19 cellular contexts compared by ENCODE assay signal in the genomic region with DNA sequence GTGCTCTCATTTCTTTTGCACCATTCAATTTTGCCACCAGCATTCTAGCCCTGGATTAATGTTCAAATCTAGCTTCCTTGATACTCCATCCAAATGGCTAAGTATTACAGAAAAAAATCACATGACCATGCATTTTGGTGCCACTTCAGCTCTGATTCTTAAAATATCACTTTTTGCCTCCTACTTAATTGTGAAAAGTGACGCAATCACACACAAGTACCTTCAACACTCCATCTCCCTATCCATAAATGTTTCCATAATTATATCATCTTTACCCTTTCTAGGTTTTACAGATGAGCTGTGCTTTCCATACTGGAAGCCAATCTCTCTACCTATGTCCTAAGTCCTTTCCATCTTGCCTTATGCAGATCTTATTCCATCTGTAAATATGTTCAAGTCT. TPM values are rescaled to one million over a fixed set of nuclear protein-coding genes. Genes with fewer than 3 reads are reported as not detected.
DNase-seq lines count a peak whose midpoint lies in the region; ATAC-seq, FAIRE-seq and TF ChIP-seq lines count a peak whose summit lies in the region.
"Had no signal": no experiment of that assay in that cellular context is flagged by ENCODE, and none has a peak within 500 bp of the region (broad histone marks: within the 10 kb centered on the region; RNA-seq: fewer than 3 reads in every experiment).

No MANE protein-coding gene starts in this region.

- H2BK15ac ChIP-seq in H1 (ENCODE audit: low read length) = no peak overlapping the region

- no peak overlapping the region for H2BK5ac ChIP-seq in H1 (ENCODE audit: low read depth, low read length)

- no peak overlapping the region for H3K23ac ChIP-seq in H1 (ENCODE audit: insufficient read length)

- peaks cover 2% of the 10 kb centered on the region for H3K79me2 ChIP-seq in HepG2 (ENCODE audit: insufficient read depth, low read length)
- no peaks in the 10 kb centered on the region for H3K79me2 ChIP-seq in H1 (ENCODE audit: control insufficient read depth in 1 of 2, insufficient read depth in 2 of 2, low read length in 2 of 2)

- ATAC-seq in HepG2 (no peak), right lobe of liver (no peak)
- ATAC-seq: A549; CD8-positive, alpha-beta T cell had no signal

- H3K18ac ChIP-seq in H1 (ENCODE audit: extremely low read depth, low read length) = no peak overlapping the region

- no peaks in the 10 kb centered on the region for H3K79me1 ChIP-seq in H1 (ENCODE audit: low read depth, low read length)

- no peak for TF ChIP-seq CTCF in HepG2 (CRISPR knock-in tag; IDR thresholded peaks at IDR 0.05)
- TF ChIP-seq CTCF in right lobe of liver (IDR thresholded peaks at IDR 0.05) = no peak
- no peak for TF ChIP-seq CTCF in H1 (IDR thresholded peaks at IDR 0.05; ENCODE audit: control extremely low read depth in 1 of 3, insufficient read depth in 1 of 3, low read depth in 1 of 3, low read length in 3 of 3)

- H4K8ac ChIP-seq in H1 (ENCODE audit: extremely low read depth, insufficient read depth, low read length) = no peak overlapping the region

- H4K20me1 ChIP-seq in HepG2 (ENCODE audit: insufficient read depth, low read length) (no peaks in the 10 kb centered on the region), H1 (replicated peaks in 1 of 2; ENCODE audit: control insufficient read depth in 1 of 2, insufficient read depth in 2 of 2, low read length in 2 of 2) (peaks cover 0 to 2% of the 10 kb centered on the region in 2 experiments)
- H4K20me1 ChIP-seq: BLaER1 treated with 17β-estradiol and CSF1 and Interleukin-3, amounts not matched to agents 10 nM and 100 nM had no signal

- no TSS peak for BruUV-seq in HepG2 (replicated peaks; lab: Mats Ljungman, UMichigan)

- CTCF ChIA-PET in HepG2 (lab: Yijun Ruan, JAX; ENCODE audit: low intra/inter-chr PET ratio, low total read pairs) = no interaction called here
- CTCF ChIA-PET in H1 (lab: Charles Lee; ENCODE audit: partially characterized antibody) = interaction anchor here (0.7 to 1.6 kb wide), 3 partner anchors 9 to 28 kb away, joined by 4 to 7 read pairs (median 4); no protein-coding TSS in a partner anchor

- intact Hi-C loops in HepG2 (cut with micrococcal nuclease; ENCODE audit: unreplicated experiment) (no loop called here), right lobe of liver (cut with DNase I) (no loop called here)

- H3K36me3 ChIP-seq in HepG2 (replicated peaks in 1 of 2; ENCODE audit: control insufficient read depth in 1 of 2, insufficient read depth in 2 of 2, low read length in 2 of 2) = peaks cover 25 to 91% of the 10 kb centered on the region in 2 experiments
- H3K36me3 ChIP-seq in right lobe of liver = peaks cover 0 to 97% (median 10%) of the 10 kb centered on the region in 4 donors
- peaks cover 0 to 10% (median 4%) of the 10 kb centered on the region in 4 experiments; a peak in 4 of 8 replicates for H3K36me3 ChIP-seq in H1 (ENCODE audit: control insufficient read depth in 2 of 4, insufficient read depth in 4 of 4, low read length in 3 of 4)

- no peak overlapping the region for H3K27ac ChIP-seq in HepG2 (ENCODE audit: extremely low read length, insufficient read depth, low read length)
- no peak overlapping the region for H3K27ac ChIP-seq in right lobe of liver
- no peak overlapping the region for H3K27ac ChIP-seq in H1 (ENCODE audit: low read depth, low read length)
- H3K27ac ChIP-seq: 22Rv1; A549; BLaER1 treated with 17β-estradiol and CSF1 and Interleukin-3, amounts not matched to agents 10 nM and 100 nM; C4-2B had no signal

- H3K4me3 ChIP-seq in HepG2 (replicated peaks in 1 of 3; ENCODE audit: insufficient read depth in 1 of 3, low read depth in 2 of 3, low read length in 3 of 3) = no peak overlapping the region
- no peak overlapping the region for H3K4me3 ChIP-seq in right lobe of liver
- H3K4me3 ChIP-seq in H1 (ENCODE audit: extremely low read depth in 1 of 4, insufficient read depth in 2 of 4, low read depth in 3 of 4, low read length in 4 of 4) = no peak overlapping the region
- H3K4me3 ChIP-seq: A549; BLaER1 treated with 17β-estradiol and CSF1 and Interleukin-3, amounts not matched to agents 10 nM and 100 nM had no signal

- in situ Hi-C loops in HepG2 (cut with HindIII; ENCODE audit: extremely low pct_ligation_motif_present, low pct_unique_long_range_greater_than_20kb) = no loop called here

- DNase-seq in HepG2 (ENCODE audit: low spot score) = no peak
- DNase-seq in right lobe of liver = no peak
- no peak for DNase-seq in H1 (ENCODE audit: low read depth in 1 of 2, low spot score in 2 of 2)
- DNase-seq in NCI-H1105 treated with DMSO at 0.1 percent for 48 hours (lab: John Stamatoyannopoulos, UW) = no peak
- DNase-seq: AML-193; Caco-2; Calu3; CD4-positive, alpha-beta T cell; CD8-positive, alpha-beta T cell; DMS79 treated with DMSO at 0.1 percent for 48 hours; GF-D8 had no signal

- WGBS in HepG2 (ENCODE audit: low lambda C conversion rate) = 93% methylated on average over 1 of the region's 1 CpG
- 86% methylated on average over 1 of the region's 1 CpG for WGBS in right lobe of liver (ENCODE audit: insufficient coverage, low coverage, low lambda C conversion rate, missing lambda C conversion rate)
- 95% methylated on average over 1 of the region's 1 CpG; no CpG with 5 or more reads in 1 of the 2 experiments for WGBS in H1 (ENCODE audit: extremely low coverage in 1 of 2, insufficient coverage in 1 of 2, insufficient read length in 1 of 2, insufficient replicate concordance in 2 of 2, low coverage in 1 of 2, low lambda C conversion rate in 2 of 2, missing lambda C conversion rate in 1 of 2), 2 experiments

- H2AK5ac ChIP-seq in H1 (ENCODE audit: low read depth, low read length) = no peak overlapping the region

- H3K9ac ChIP-seq in HepG2 (ENCODE audit: insufficient read depth, low read depth, low read length) = no peak overlapping the region
- no peak overlapping the region for H3K9ac ChIP-seq in H1 (replicated peaks in 1 of 4; ENCODE audit: extremely low read depth in 1 of 4, low read depth in 3 of 4, low read length in 3 of 4)
- H3K9ac ChIP-seq: BLaER1 treated with 17β-estradiol and CSF1 and Interleukin-3, amounts not matched to agents 10 nM and 100 nM had no signal

- no peak overlapping the region for H4K91ac ChIP-seq in H1 (replicated peaks; ENCODE audit: insufficient read length, low read length)

- no peak overlapping the region for H3K56ac ChIP-seq in H1 (replicated peaks; ENCODE audit: insufficient read length, low read depth, low read length)

- no peak for TF ChIP-seq EP300 in HepG2 (IDR thresholded peaks at IDR 0.05; ENCODE audit: low read depth in 2 of 2, low read length in 2 of 2)
- TF ChIP-seq EP300 in HepG2 (CRISPR knock-in tag; IDR thresholded peaks at IDR 0.05; ENCODE audit: borderline replicate concordance) = no peak
- no peak for TF ChIP-seq EP300 in H1 (IDR thresholded peaks at IDR 0.05; ENCODE audit: borderline replicate concordance in 1 of 2, low read depth in 2 of 2, low read length in 2 of 2)

- H3K27me3 ChIP-seq in HepG2 (ENCODE audit: control insufficient read depth in 1 of 2, insufficient read depth in 2 of 2, low read length in 2 of 2) (no peaks in the 10 kb centered on the region), right lobe of liver (no peaks in the 10 kb centered on the region), H1 (replicated peaks in 1 of 4; ENCODE audit: control insufficient read depth in 3 of 4, extremely low read depth in 1 of 4, insufficient read depth in 3 of 4, low read length in 3 of 4) (no peaks in the 10 kb centered on the region)
- H3K27me3 ChIP-seq: BLaER1 treated with 17β-estradiol and CSF1 and Interleukin-3, amounts not matched to agents 10 nM and 100 nM had no signal

- H2BK12ac ChIP-seq in H1 (ENCODE audit: low read depth, low read length) = no peak overlapping the region

- no peak for FAIRE-seq in HepG2 (lab: Jason Lieb, UNC)
- no peak for FAIRE-seq in H1 (lab: Jason Lieb, UNC)
- FAIRE-seq: A549, D721Med, G401.6, GM12891 had no signal

- H3K4me1 ChIP-seq in HepG2 (ENCODE audit: insufficient read depth, low read length) = no peaks in the 10 kb centered on the region
- H3K4me1 ChIP-seq in right lobe of liver = no peaks in the 10 kb centered on the region
- no peaks in the 10 kb centered on the region for H3K4me1 ChIP-seq in H1 (replicated peaks in 1 of 4; ENCODE audit: control insufficient read depth in 3 of 4, insufficient read depth in 4 of 4, low read length in 3 of 4)
- H3K4me1 ChIP-seq: BLaER1 treated with 17β-estradiol and CSF1 and Interleukin-3, amounts not matched to agents 10 nM and 100 nM; Caco-2 had no signal

- no peaks in the 10 kb centered on the region for H3K9me3 ChIP-seq in HepG2 (ENCODE audit: low read length)
- no peaks in the 10 kb centered on the region for H3K9me3 ChIP-seq in right lobe of liver
- no peaks in the 10 kb centered on the region for H3K9me3 ChIP-seq in H1 (ENCODE audit: insufficient read depth in 2 of 2, low read depth in 1 of 2, low read length in 1 of 2)
- H3K9me3 ChIP-seq: A549; BLaER1 treated with 17β-estradiol and CSF1 and Interleukin-3, amounts not matched to agents 10 nM and 100 nM; Caco-2 had no signal

- no peak overlapping the region for H2BK120ac ChIP-seq in H1 (replicated peaks; ENCODE audit: low read depth, low read length)

- H2BK20ac ChIP-seq in H1 (ENCODE audit: low read length) = no peak overlapping the region

- no peak for TF ChIP-seq RAD21 in HepG2 (CRISPR knock-in tag; IDR thresholded peaks at IDR 0.05)
- no peak for TF ChIP-seq RAD21 in H1 (IDR thresholded peaks at IDR 0.05 in 1 of 2, conservative IDR thresholded peaks at IDR 0.05 in 1 of 2; ENCODE audit: low read depth in 2 of 2, low read length in 2 of 2)

- no peak overlapping the region for H3K14ac ChIP-seq in H1 (ENCODE audit: insufficient read length)

- no peak overlapping the region for H2AFZ ChIP-seq in HepG2 (ENCODE audit: low read length)
- H2AFZ ChIP-seq in H1 (ENCODE audit: low read length) = no peak overlapping the region

- TF ChIP-seq POLR2A in HepG2 (IDR thresholded peaks at IDR 0.05; ENCODE audit: insufficient read depth in 1 of 2, low read depth in 2 of 2, low read length in 2 of 2) (no peak), right lobe of liver (IDR thresholded peaks at IDR 0.05) (no peak), H1 (IDR thresholded peaks at IDR 0.05; ENCODE audit: control extremely low read depth in 1 of 2, low read depth in 2 of 2, low read length in 2 of 2) (no peak)

- H3K4me2 ChIP-seq in HepG2 (ENCODE audit: low read depth, low read length) (no peak overlapping the region), H1 (ENCODE audit: insufficient read depth in 1 of 2, low read depth in 2 of 2, low read length in 2 of 2) (no peak overlapping the region)
- H3K4me2 ChIP-seq: A549; BLaER1 treated with 17β-estradiol and CSF1 and Interleukin-3, amounts not matched to agents 10 nM and 100 nM had no signal

- H4K5ac ChIP-seq in H1 (ENCODE audit: insufficient read length, low read depth, low read length) = no peak overlapping the region

- POLR2A ChIA-PET in HepG2 (lab: Yijun Ruan, JAX) = interaction anchor here (0.8 to 1.4 kb wide), 2 partner anchors 9 to 15 kb away, joined by 3 read pairs; no protein-coding TSS in a partner anchor
- POLR2A ChIA-PET in H1 (lab: Charles Lee; ENCODE audit: partially characterized antibody) = no interaction called here

- H3K4ac ChIP-seq in H1 (replicated peaks; ENCODE audit: insufficient read length, low read depth, low read length) = no peak overlapping the region

- H3K23me2 ChIP-seq in H1 (ENCODE audit: low read depth, low read length) = no peaks in the 10 kb centered on the region

RNA-seq across cellular contexts. Expression of gene CRYZ, which starts 16.0 kb away (rescaled TPM):
- total RNA-seq in HepG2 (2016; rRNA removed; fragmentation: Illumina TruSeq; extraction: Trizol) (115 and 203 TPM in 2 replicates), right lobe of liver (100 to 1,000 TPM; 127 to 177 (median 150) TPM)
- 11.6 and 13.0 TPM in 2 replicates for total RNA-seq in HepG2 (2016; cell fraction: cytosol; rRNA removed; fragmentation: Illumina TruSeq; extraction: Trizol; ENCODE audit: low read depth)
- 115 and 198 TPM in 2 replicates for total RNA-seq in HepG2 (2016; cell fraction: insoluble cytoplasmic fraction; rRNA removed; fragmentation: Illumina TruSeq; extraction: Trizol)
- total RNA-seq in HepG2 (2016; cell fraction: membrane; rRNA removed; fragmentation: Illumina TruSeq; extraction: Trizol) = 40.3 and 47.4 TPM in 2 replicates
- 55.8 and 62.4 TPM in 2 replicates for total RNA-seq in HepG2 (2016; cell fraction: nucleus; rRNA removed; fragmentation: Illumina TruSeq; extraction: Trizol)
- polyA plus RNA-seq in HepG2 (2011; rRNA removed) (149 and 211 TPM in 2 replicates), H1 (2011; rRNA removed) (11.7 and 20.5 TPM in 2 replicates)
- 82.6 and 124 TPM in 2 replicates for polyA plus RNA-seq in HepG2 (2011; cell fraction: cytosol; rRNA removed)
- 63.1 and 80.9 TPM in 2 replicates for polyA plus RNA-seq in HepG2 (2011; cell fraction: nucleus; rRNA removed)
- polyA plus RNA-seq in HepG2 (2012) = 110 and 119 TPM in 2 replicates
- polyA plus RNA-seq in HepG2 (2016; cell fraction: cytosol; fragmentation: Illumina TruSeq; extraction: Trizol; ENCODE audit: low read depth) = 11.6 and 11.8 TPM in 2 replicates
- 192 and 213 TPM in 2 replicates for polyA plus RNA-seq in HepG2 (2016; cell fraction: insoluble cytoplasmic fraction; fragmentation: Illumina TruSeq; extraction: Trizol; ENCODE audit: low read depth)
- polyA plus RNA-seq in HepG2 (2016; cell fraction: membrane; fragmentation: Illumina TruSeq; extraction: Trizol; ENCODE audit: low read depth) = 38.2 and 41.7 TPM in 2 replicates
- 103 and 104 TPM in 2 replicates for polyA plus RNA-seq in HepG2 (2016; cell fraction: nucleus; fragmentation: Illumina TruSeq; extraction: Trizol; ENCODE audit: insufficient read depth, low read depth)
- 13.3 and 37.8 TPM in 2 replicates for polyA minus RNA-seq in HepG2 (2011; rRNA and poly(A)+ RNA removed; ENCODE audit: low replicate concordance)
- 59.3 and 73.9 TPM in 2 replicates for polyA minus RNA-seq in HepG2 (2011; cell fraction: cytosol; rRNA and poly(A)+ RNA removed)
- polyA minus RNA-seq in HepG2 (2011; cell fraction: nucleus; rRNA and poly(A)+ RNA removed) = 51.9 and 74.7 TPM in 2 replicates
- total RNA-seq in H1 (2021; fragmentation: NEBNext Ultra II Directional; extraction: Animal tissue kit (Norgen Biotek cat#: 25700)) = 40.6 and 43.8 TPM in 2 replicates
- polyA plus RNA-seq in H1 (2011; cell fraction: cytosol; rRNA removed) = 28.5 TPM
- 8.8 TPM for polyA plus RNA-seq in H1 (2011; cell fraction: nucleus; rRNA removed)
- polyA plus RNA-seq in H1 (2012, experiment 1 of 2) = 22.5 to 29.9 TPM (median 26.7 TPM) in 4 replicates
- 2.8 TPM for polyA plus RNA-seq in H1 (2012, experiment 2 of 2)
- polyA plus RNA-seq in H1 (2013, experiment 1 of 2) = 18.8 TPM
- 18.8 TPM for polyA plus RNA-seq in H1 (2013, experiment 2 of 2)
- polyA minus RNA-seq in H1 (2011; rRNA and poly(A)+ RNA removed) = 21.9 and 27.7 TPM in 2 replicates
- polyA minus RNA-seq in H1 (2011; cell fraction: cytosol; rRNA and poly(A)+ RNA removed) = 10.6 TPM
- polyA minus RNA-seq in H1 (2011; cell fraction: nucleus; rRNA and poly(A)+ RNA removed) = 9.3 TPM

RNA-seq across cellular contexts. Expression of gene TYW3, which starts 16.1 kb away (rescaled TPM):
- 45.8 and 77.2 TPM in 2 replicates for total RNA-seq in HepG2 (2016; rRNA removed; fragmentation: Illumina TruSeq; extraction: Trizol)
- 20.0 and 24.3 TPM in 2 replicates for total RNA-seq in HepG2 (2016; cell fraction: cytosol; rRNA removed; fragmentation: Illumina TruSeq; extraction: Trizol; ENCODE audit: low read depth)
- 48.2 and 77.6 TPM in 2 replicates for total RNA-seq in HepG2 (2016; cell fraction: insoluble cytoplasmic fraction; rRNA removed; fragmentation: Illumina TruSeq; extraction: Trizol)
- 55.2 and 64.7 TPM in 2 replicates for total RNA-seq in HepG2 (2016; cell fraction: membrane; rRNA removed; fragmentation: Illumina TruSeq; extraction: Trizol)
- total RNA-seq in HepG2 (2016; cell fraction: nucleus; rRNA removed; fragmentation: Illumina TruSeq; extraction: Trizol) = 23.1 and 25.9 TPM in 2 replicates
- polyA plus RNA-seq in HepG2 (2011; rRNA removed) = 11.7 and 17.6 TPM in 2 replicates
- 7.5 and 11.1 TPM in 2 replicates for polyA plus RNA-seq in HepG2 (2011; cell fraction: cytosol; rRNA removed)
- 5.8 and 6.9 TPM in 2 replicates for polyA plus RNA-seq in HepG2 (2011; cell fraction: nucleus; rRNA removed)
- 18.2 and 30.2 TPM in 2 replicates for polyA plus RNA-seq in HepG2 (2012)
- polyA plus RNA-seq in HepG2 (2016; cell fraction: cytosol; fragmentation: Illumina TruSeq; extraction: Trizol; ENCODE audit: low read depth) = 45.2 and 48.7 TPM in 2 replicates
- polyA plus RNA-seq in HepG2 (2016; cell fraction: insoluble cytoplasmic fraction; fragmentation: Illumina TruSeq; extraction: Trizol; ENCODE audit: low read depth) = 88.2 and 89.8 TPM in 2 replicates
- 62.5 and 75.3 TPM in 2 replicates for polyA plus RNA-seq in HepG2 (2016; cell fraction: membrane; fragmentation: Illumina TruSeq; extraction: Trizol; ENCODE audit: low read depth)
- polyA plus RNA-seq in HepG2 (2016; cell fraction: nucleus; fragmentation: Illumina TruSeq; extraction: Trizol; ENCODE audit: insufficient read depth, low read depth) = 41.1 and 43.4 TPM in 2 replicates
- 7.4 and 14.2 TPM in 2 replicates for polyA minus RNA-seq in HepG2 (2011; rRNA and poly(A)+ RNA removed; ENCODE audit: low replicate concordance)
- 8.8 and 10.0 TPM in 2 replicates for polyA minus RNA-seq in HepG2 (2011; cell fraction: cytosol; rRNA and poly(A)+ RNA removed)
- 29.8 and 29.9 TPM in 2 replicates for polyA minus RNA-seq in HepG2 (2011; cell fraction: nucleus; rRNA and poly(A)+ RNA removed)
- total RNA-seq in right lobe of liver = 10 to 100 TPM in 2 of 6 experiments, 1 to 10 TPM in 4; 7.4 to 10.8 (median 8.5) TPM
- total RNA-seq in H1 (2021; fragmentation: NEBNext Ultra II Directional; extraction: Animal tissue kit (Norgen Biotek cat#: 25700)) = 28.0 and 31.4 TPM in 2 replicates
- polyA plus RNA-seq in H1 (2011; rRNA removed) = 4.8 and 6.9 TPM in 2 replicates
- 8.0 TPM for polyA plus RNA-seq in H1 (2011; cell fraction: cytosol; rRNA removed)
- 13.4 TPM for polyA plus RNA-seq in H1 (2011; cell fraction: nucleus; rRNA removed)
- polyA plus RNA-seq in H1 (2012, experiment 1 of 2) = 9.5 to 16.4 TPM (median 11.2 TPM) in 4 replicates
- polyA plus RNA-seq in H1 (2012, experiment 2 of 2) = 0.96 TPM
- polyA plus RNA-seq in H1 (2013, experiment 1 of 2) = 66.1 TPM
- polyA plus RNA-seq in H1 (2013, experiment 2 of 2) = 60.2 TPM
- polyA minus RNA-seq in H1 (2011; rRNA and poly(A)+ RNA removed) = 9.0 and 9.8 TPM in 2 replicates
- 3.0 TPM for polyA minus RNA-seq in H1 (2011; cell fraction: cytosol; rRNA and poly(A)+ RNA removed)
- 29.8 TPM for polyA minus RNA-seq in H1 (2011; cell fraction: nucleus; rRNA and poly(A)+ RNA removed)

RNA-seq across cellular contexts. Expression of gene ERICH3, which starts 43.2 kb away (rescaled TPM):
- total RNA-seq in HepG2 (2016; rRNA removed; fragmentation: Illumina TruSeq; extraction: Trizol) (not detected in 2 replicates), right lobe of liver (under 1 TPM in 4 of 6 experiments, not detected in 2; 0.06 to 0.51 (median 0.14) TPM)
- not detected in 2 replicates for total RNA-seq in HepG2 (2016; cell fraction: cytosol; rRNA removed; fragmentation: Illumina TruSeq; extraction: Trizol; ENCODE audit: low read depth)
- not detected in 2 replicates for total RNA-seq in HepG2 (2016; cell fraction: insoluble cytoplasmic fraction; rRNA removed; fragmentation: Illumina TruSeq; extraction: Trizol)
- not detected in 2 replicates for total RNA-seq in HepG2 (2016; cell fraction: membrane; rRNA removed; fragmentation: Illumina TruSeq; extraction: Trizol)
- not detected in 2 replicates for total RNA-seq in HepG2 (2016; cell fraction: nucleus; rRNA removed; fragmentation: Illumina TruSeq; extraction: Trizol)
- polyA plus RNA-seq in HepG2 (2011; rRNA removed) (0.01 and 0.03 TPM in 2 replicates), H1 (2011; rRNA removed) (0.02 TPM in 1 of 2 replicates, not detected in the other)
- not detected in 2 replicates for polyA plus RNA-seq in HepG2 (2011; cell fraction: cytosol; rRNA removed)
- 0.11 and 0.16 TPM in 2 replicates for polyA plus RNA-seq in HepG2 (2011; cell fraction: nucleus; rRNA removed)
- polyA plus RNA-seq in HepG2 (2012) = 0.04 and 0.12 TPM in 2 replicates
- not detected in 2 replicates for polyA plus RNA-seq in HepG2 (2016; cell fraction: cytosol; fragmentation: Illumina TruSeq; extraction: Trizol; ENCODE audit: low read depth)
- polyA plus RNA-seq in HepG2 (2016; cell fraction: insoluble cytoplasmic fraction; fragmentation: Illumina TruSeq; extraction: Trizol; ENCODE audit: low read depth) = not detected in 2 replicates
- polyA plus RNA-seq in HepG2 (2016; cell fraction: membrane; fragmentation: Illumina TruSeq; extraction: Trizol; ENCODE audit: low read depth) = not detected in 2 replicates
- polyA plus RNA-seq in HepG2 (2016; cell fraction: nucleus; fragmentation: Illumina TruSeq; extraction: Trizol; ENCODE audit: insufficient read depth, low read depth) = not detected in 2 replicates
- polyA minus RNA-seq in HepG2 (2011; rRNA and poly(A)+ RNA removed; ENCODE audit: low replicate concordance) = not detected in 2 replicates
- not detected in 2 replicates for polyA minus RNA-seq in HepG2 (2011; cell fraction: cytosol; rRNA and poly(A)+ RNA removed)
- 0.37 and 1.2 TPM in 2 replicates for polyA minus RNA-seq in HepG2 (2011; cell fraction: nucleus; rRNA and poly(A)+ RNA removed)
- not detected in 2 replicates for total RNA-seq in H1 (2021; fragmentation: NEBNext Ultra II Directional; extraction: Animal tissue kit (Norgen Biotek cat#: 25700))
- polyA plus RNA-seq in H1 (2011; cell fraction: cytosol; rRNA removed) = 0.01 TPM
- not detected for polyA plus RNA-seq in H1 (2011; cell fraction: nucleus; rRNA removed)
- not detected in 4 replicates for polyA plus RNA-seq in H1 (2012, experiment 1 of 2)
- not detected for polyA plus RNA-seq in H1 (2012, experiment 2 of 2)
- 0.02 TPM for polyA plus RNA-seq in H1 (2013, experiment 1 of 2)
- not detected for polyA plus RNA-seq in H1 (2013, experiment 2 of 2)
- polyA minus RNA-seq in H1 (2011; rRNA and poly(A)+ RNA removed) = not detected in 2 replicates
- not detected for polyA minus RNA-seq in H1 (2011; cell fraction: cytosol; rRNA and poly(A)+ RNA removed)
- not detected for polyA minus RNA-seq in H1 (2011; cell fraction: nucleus; rRNA and poly(A)+ RNA removed)
- total RNA-seq: Caco-2; CD4-positive, alpha-beta T cell; CD8-positive, alpha-beta T cell had no signal
- polyA plus RNA-seq: A549, BJ had no signal

Comparison
In these comparisons a context has a peak if more than half of its experiments do, and no peak if none do; other contexts are left out.
1. Of the 41 proteins assayed by ChIP-seq in both HepG2 and H1: peak only in HepG2: none; only in H1: none; in both: CEBPB; in neither: 40.